ENCODE assay signal across 9 cellular contexts in the genomic region with DNA sequence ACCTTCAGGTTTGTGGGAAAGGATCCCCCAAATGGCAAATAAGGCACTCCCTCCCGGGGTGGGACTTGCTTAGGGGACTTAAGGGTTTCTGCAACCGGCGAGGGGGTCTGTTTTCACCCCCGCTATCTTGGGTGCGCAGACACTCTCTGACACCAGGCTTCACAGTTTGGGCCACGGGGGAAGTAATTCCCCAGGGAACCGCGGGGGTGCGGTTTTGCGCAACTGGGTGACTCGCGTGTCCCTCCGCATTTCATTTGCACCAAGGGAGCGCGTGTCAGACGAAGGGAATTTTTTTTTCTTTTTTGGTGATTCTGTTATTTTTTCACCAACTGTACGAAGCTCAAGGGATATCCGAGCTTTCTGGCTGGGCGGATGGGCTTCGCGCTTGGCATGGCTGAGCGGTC. TPM values are rescaled to one million over a fixed set of nuclear protein-coding genes. Genes with fewer than 3 reads are reported as not detected.
DNase-seq lines count a peak whose midpoint lies in the region; ATAC-seq and TF ChIP-seq lines count a peak whose summit lies in the region.
"Had no signal": no experiment of that assay in that cellular context is flagged by ENCODE, and none has a peak within 500 bp of the region (broad histone marks: within the 10 kb centered on the region; RNA-seq: fewer than 3 reads in every experiment).

No MANE protein-coding gene starts in this region.

- H3K9me3 ChIP-seq in breast epithelium (no peaks in the 10 kb centered on the region), tibial nerve (no peaks in the 10 kb centered on the region)

- CTCF ChIA-PET in MCF 10A (lab: Yijun Ruan, JAX) = interaction anchor here (0.7 to 1.3 kb wide), 4 partner anchors 10 to 194 kb away, joined by 3 to 4 read pairs (median 3); no protein-coding TSS in a partner anchor
- CTCF ChIA-PET in activated B cell treated with CpG ODN at 0.5 μM for 24 hours (lab: Charles Lee) = interaction anchor here (1.3 kb wide), 1 partner anchor 196 kb away, joined by 5 read pairs; no protein-coding TSS in a partner anchor

- no peak for TF ChIP-seq EP300 in tibial nerve (IDR thresholded peaks at IDR 0.05)

- ATAC-seq in activated B cell treated with CpG ODN at 0.5 μM for 24 hours (ENCODE audit: low read depth) (no peak), memory B cell (ENCODE audit: low read depth) (no peak), HG02973 (IDR thresholded peaks at IDR 0.05; ENCODE audit: unreplicated experiment) (no peak)

- H3K36me3 ChIP-seq in breast epithelium = no peaks in the 10 kb centered on the region
- H3K36me3 ChIP-seq in tibial nerve = no peaks in the 10 kb centered on the region

- POLR2A ChIA-PET in MCF 10A (lab: Yijun Ruan, JAX) (no interaction called here), activated B cell treated with CpG ODN at 0.5 μM for 24 hours (lab: Charles Lee) (no interaction called here)

- no peak for TF ChIP-seq POLR2A in breast epithelium (IDR thresholded peaks at IDR 0.05)
- no peak for TF ChIP-seq POLR2A in tibial nerve (IDR thresholded peaks at IDR 0.05)

- TF ChIP-seq CTCF in breast epithelium (IDR thresholded peaks at IDR 0.05) = no peak
- no peak for TF ChIP-seq CTCF in MCF 10A (IDR thresholded peaks at IDR 0.05; ENCODE audit: unreplicated experiment)
- no peak for TF ChIP-seq CTCF in activated B cell treated with CpG ODN at 0.5 μM for 24 hours (IDR thresholded peaks at IDR 0.05)
- TF ChIP-seq CTCF in tibial nerve (IDR thresholded peaks at IDR 0.05) = no peak

- peaks cover 0 to 15% of the 10 kb centered on the region in 2 donors for H3K4me1 ChIP-seq in breast epithelium
- peaks cover 0 to 34% (median 14%) of the 10 kb centered on the region in 4 donors for H3K4me1 ChIP-seq in tibial nerve

- peak overlapping the region in 2 of 3 donors; percentile 74 to 75 for H3K4me3 ChIP-seq in breast epithelium
- H3K4me3 ChIP-seq in tibial nerve = peak overlapping the region; percentile 39 to 78 (median 56)

- H3K27ac ChIP-seq in breast epithelium (no peak overlapping the region), tibial nerve (no peak overlapping the region)

- H3K27me3 ChIP-seq in breast epithelium (peaks cover 0 to 67% of the 10 kb centered on the region in 2 donors), tibial nerve (peaks cover 0 to 33% of the 10 kb centered on the region in 2 donors)

- intact Hi-C loops in breast epithelium (cut with DNase I; ENCODE audit: low total_unique reads) = no loop called here
- intact Hi-C loops in MCF 10A (cut with micrococcal nuclease) = no loop called here
- intact Hi-C loops in activated B cell treated with CpG ODN at 0.5 μM for 24 hours (cut with micrococcal nuclease) = loop anchor here (5.0 kb wide), 4 partner anchors 96 to 401 kb away; a partner anchor contains a TSS

- H3K4me3 Mint-ChIP-seq in MCF 10A (ENCODE audit: unreplicated experiment) (no peak overlapping the region), activated B cell treated with CpG ODN at 0.5 μM for 24 hours (peak overlapping the region; percentile 61), memory B cell (peak overlapping the region; percentile 77)

- DNase-seq in breast epithelium (ENCODE audit: low spot score in 2 of 2) = no peak
- DNase-seq in MCF 10A (ENCODE audit: unreplicated experiment) = no peak
- DNase-seq in activated B cell treated with CpG ODN at 0.5 μM for 24 hours = no peak
- peak in 1 of 2 donors; percentile 29 for DNase-seq in memory B cell (ENCODE audit: low spot score in 2 of 2)
- no peak for DNase-seq in tibial nerve (ENCODE audit: low spot score in 2 of 2)
- no peak for DNase-seq in SIG-M5 (lab: John Stamatoyannopoulos, UW)
- no peak for DNase-seq in activated CD8-positive, alpha-beta memory T cell treated with anti-CD3 and anti-CD28 coated beads, Interleukin-2, amount 50 U/mL, for 4 hours
- DNase-seq: Karpas-422 had no signal

- 2 to 3% methylated on average over 22 of the region's 22 CpGs for WGBS in tibial nerve, 2 donors

- H3K9me3 Mint-ChIP-seq in MCF 10A (ENCODE audit: unreplicated experiment) = no peaks in the 10 kb centered on the region
- no peaks in the 10 kb centered on the region for H3K9me3 Mint-ChIP-seq in activated B cell treated with CpG ODN at 0.5 μM for 24 hours
- H3K9me3 Mint-ChIP-seq in memory B cell = no peaks in the 10 kb centered on the region

- H3K27me3 Mint-ChIP-seq in MCF 10A (ENCODE audit: insufficient read depth, unreplicated experiment) (peaks cover 69% of the 10 kb centered on the region), activated B cell treated with CpG ODN at 0.5 μM for 24 hours (peaks cover 52% of the 10 kb centered on the region), memory B cell (peaks cover 19% of the 10 kb centered on the region)

- H3K27ac Mint-ChIP-seq in MCF 10A (ENCODE audit: low read depth, unreplicated experiment) (no peak overlapping the region), activated B cell treated with CpG ODN at 0.5 μM for 24 hours (no peak overlapping the region), memory B cell (no peak overlapping the region)

- no TSS peak for BruUV-seq in MCF 10A (replicated peaks; lab: Mats Ljungman, UMichigan)

- H3K4me1 Mint-ChIP-seq in MCF 10A (ENCODE audit: insufficient read depth, unreplicated experiment) (peaks cover 8% of the 10 kb centered on the region), activated B cell treated with CpG ODN at 0.5 μM for 24 hours (peaks cover 25% of the 10 kb centered on the region), memory B cell (peaks cover 10% of the 10 kb centered on the region)

- H3K36me3 Mint-ChIP-seq in MCF 10A (ENCODE audit: insufficient read depth, unreplicated experiment) (peaks cover 6% of the 10 kb centered on the region), activated B cell treated with CpG ODN at 0.5 μM for 24 hours (ENCODE audit: low read depth) (no peaks in the 10 kb centered on the region), memory B cell (no peaks in the 10 kb centered on the region)

RNA-seq across cellular contexts. Expression of a gene that starts 1.7 kb away (rescaled TPM):
- total RNA-seq in breast epithelium (not detected), MCF 10A (2022) (not detected in 2 replicates), activated B cell treated with CpG ODN at 0.5 μM for 24 hours (not detected in 2 replicates), tibial nerve (1 to 10 TPM in 2 of 4 donors, under 1 TPM in 2; 0.59 to 1.5 (median 1.1) TPM)
